ENCODE assay signal across 8 cellular contexts in the genomic region with DNA sequence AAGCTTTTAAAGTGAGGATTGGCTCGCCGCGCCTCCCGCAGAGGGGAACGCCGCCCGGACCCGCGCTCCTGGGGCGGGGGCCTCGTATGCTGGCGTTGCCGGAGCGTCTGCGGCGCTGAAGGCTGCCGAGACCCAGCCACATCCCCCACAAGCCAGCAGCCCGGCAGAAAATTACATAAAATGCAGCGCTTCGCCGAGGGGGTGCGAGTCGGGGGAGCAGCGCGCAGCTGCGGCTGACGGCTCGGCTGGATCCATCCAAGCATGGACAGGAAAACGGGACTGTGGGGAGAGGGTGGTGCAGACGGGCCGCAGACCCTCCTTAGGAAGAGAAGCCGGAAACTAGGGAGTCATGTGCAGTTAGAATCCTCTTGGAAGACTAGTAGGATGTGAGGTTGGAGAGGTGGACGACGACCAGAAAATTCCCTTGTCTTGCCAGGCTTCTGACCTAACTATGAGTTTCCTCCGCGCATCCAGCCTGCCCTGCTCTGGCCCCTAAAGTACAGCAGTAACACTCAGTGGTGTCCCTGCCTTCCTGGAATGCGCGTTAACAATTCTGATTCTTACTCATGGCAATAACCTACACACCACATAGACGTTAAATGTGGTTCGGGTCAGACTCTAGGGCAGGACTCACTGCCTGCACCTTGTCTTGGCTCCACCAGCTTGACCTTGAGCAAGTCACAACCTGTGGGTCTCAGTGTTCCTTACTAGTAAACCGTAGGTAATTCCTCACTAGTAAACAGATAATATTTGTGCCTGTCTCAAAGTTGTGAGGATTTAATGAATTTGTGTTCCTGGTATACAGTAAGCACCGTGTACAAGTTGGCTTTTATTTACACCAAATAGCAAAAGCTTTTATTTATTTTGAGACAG. TPM values are rescaled to one million over a fixed set of nuclear protein-coding genes. Genes with fewer than 3 reads are reported as not detected.
A peak's percentile ranks its signal among the peaks of the same experiment; 100 is the strongest.
DNase-seq lines count a peak whose midpoint lies in the region; ATAC-seq and TF ChIP-seq lines count a peak whose summit lies in the region.

No MANE protein-coding gene starts in this region.

- H3K27ac ChIP-seq in duodenal mucosa (ENCODE audit: low read depth, low read length) (peak overlapping the region; percentile 90), lower lobe of right lung (peak overlapping the region; percentile 98)

- no peaks in the 10 kb centered on the region for H3K9me3 ChIP-seq in duodenal mucosa (ENCODE audit: control insufficient read depth in 1 of 2, low read length in 2 of 2)
- no peaks in the 10 kb centered on the region for H3K9me3 ChIP-seq in lower lobe of right lung

- H3K27me3 ChIP-seq in duodenal mucosa (ENCODE audit: control insufficient read depth in 1 of 2, insufficient read depth in 2 of 2, low read length in 2 of 2) = no peaks in the 10 kb centered on the region
- no peaks in the 10 kb centered on the region for H3K27me3 ChIP-seq in lower lobe of right lung (ENCODE audit: low read depth)

- H3K36me3 ChIP-seq in duodenal mucosa (ENCODE audit: control insufficient read depth in 1 of 2, insufficient read depth in 2 of 2, low read length in 2 of 2) (peaks cover 0 to 10% of the 10 kb centered on the region in 2 donors), lower lobe of right lung (peaks cover 14% of the 10 kb centered on the region)

- intact Hi-C loops in lower lobe of right lung (cut with DNase I) = no loop called here

- H3K4me1 ChIP-seq in duodenal mucosa (ENCODE audit: control insufficient read depth in 1 of 2, insufficient read depth in 2 of 2, low read length in 2 of 2) (peaks cover 16 to 27% of the 10 kb centered on the region in 2 donors), lower lobe of right lung (peaks cover 28% of the 10 kb centered on the region)

- TF ChIP-seq CTCF in lower lobe of right lung (IDR thresholded peaks at IDR 0.05) = no peak

- H3K4me3 ChIP-seq in duodenal mucosa (ENCODE audit: low read depth in 1 of 2, low read length in 2 of 2) (peak overlapping the region; percentile 81 to 93), lower lobe of right lung (peak overlapping the region; percentile 92)

- peak overlapping the region; percentile 81 to 91 for H3K9ac ChIP-seq in duodenal mucosa (ENCODE audit: low read depth in 1 of 2, low read length in 2 of 2)

- DNase-seq in NCI-H2081 (lab: John Stamatoyannopoulos, UW) = peak; percentile 34 to 48
- no peak for DNase-seq in NCI-H2081 treated with DMSO at 0.1 percent for 48 hours (lab: John Stamatoyannopoulos, UW)
- peak; percentile 35 for DNase-seq in NCI-H446 treated with DMSO at 0.1 percent for 48 hours (lab: John Stamatoyannopoulos, UW)
- DNase-seq in activated CD4-positive, alpha-beta T cell treated with anti-CD3 and anti-CD28 coated beads, Interleukin-2, amount 50 U/mL, for 4 hours = peak; percentile 17 to 30
- DNase-seq in lower lobe of right lung = peak; percentile 58
- DNase-seq in stimulated activated CD4-positive, alpha-beta T cell treated with anti-CD3 and anti-CD28 coated beads, TNF-alpha, amount 100 ng/mL, for 4 hours (ENCODE audit: low read depth in 3 of 3) = peak; percentile 1 to 10 (median 10)

- ATAC-seq in HG03064 (IDR thresholded peaks at IDR 0.05; ENCODE audit: low read depth, unreplicated experiment) = peak; percentile 9
- ATAC-seq in lower lobe of right lung = peak; percentile 13 to 47

RNA-seq across cellular contexts. Expression of gene BRWD1, which starts 1.0 kb away (rescaled TPM):
- 39.0 TPM for total RNA-seq in lower lobe of right lung

RNA-seq across cellular contexts. Expression of gene HMGN1, which starts 34.5 kb away (rescaled TPM):
- 139 TPM for total RNA-seq in lower lobe of right lung
